In genomic region chr7:33793616-33794015, GRCh38 we compare ENCODE assay signal across 31 cellular contexts.
DNase-seq lines count a peak whose midpoint lies in the region; ATAC-seq and TF ChIP-seq lines count a peak whose summit lies in the region.
"Had no signal": no experiment of that assay in that cellular context is flagged by ENCODE, and none has a peak within 500 bp of the region (broad histone marks: within the 10 kb centered on the region; RNA-seq: fewer than 3 reads in every experiment).

No MANE protein-coding gene starts in this region.

- ATAC-seq in SK-N-SH treated with all-trans-retinoic acid at 6 μM for 48 hours (no peak; the same call in 2 of the 3 replicates), HG03439 (IDR thresholded peaks at IDR 0.05; ENCODE audit: unreplicated experiment) (no peak)
- ATAC-seq: A549; CD8-positive, alpha-beta T cell had no signal

- no peaks in the 10 kb centered on the region for H3K9me2 ChIP-seq in SK-N-SH

- peaks cover 4 to 27% of the 10 kb centered on the region in 2 experiments; a peak in 3 of 4 replicates for H3K4me1 ChIP-seq in SK-N-SH (ENCODE audit: control insufficient read depth in 1 of 2, insufficient read depth in 2 of 2, low read depth in 1 of 2, low read length in 1 of 2)
- H3K4me1 ChIP-seq: A549, BE2C, Caco-2 had no signal

- peak; percentile 46 for DNase-seq in SK-N-SH
- peak; percentile 2 for DNase-seq in islet precursor cell
- no peak for DNase-seq in activated CD4-positive, CD25-positive, alpha-beta regulatory T cell treated with anti-CD3 and anti-CD28 coated beads, Interleukin-2, amount 50 U/mL, for 72 hours
- no peak for DNase-seq in activated CD8-positive, alpha-beta memory T cell treated with anti-CD3 and anti-CD28 coated beads, Interleukin-2, amount 50 U/mL, for 48 hours
- DNase-seq: 8988T; ACHN; AML-193; BE2C; C1 segment of cervical spinal cord; Caco-2; Calu3; CD4-positive, alpha-beta memory T cell; CD4-positive, alpha-beta T cell; CD4-positive, CD25-positive, alpha-beta regulatory T cell; CD8-positive, alpha-beta memory T cell; CD8-positive, alpha-beta T cell; COR-L47; DMS 273 treated with DMSO at 0.1 percent for 48 hours; DMS153; DMS53; DMS79; DMS79 treated with DMSO at 0.1 percent for 48 hours; DND-41; EL had no signal

- no peak overlapping the region for H3K4me3 ChIP-seq in SK-N-SH (ENCODE audit: low read depth in 2 of 2, low read length in 1 of 2)
- H3K4me3 ChIP-seq: A549; BLaER1; BLaER1 treated with 17β-estradiol and CSF1 and Interleukin-3, amounts not matched to agents 10 nM and 100 nM had no signal

- TF ChIP-seq EP300 in SK-N-SH (IDR thresholded peaks at IDR 0.05; ENCODE audit: borderline replicate concordance in 1 of 2, low read depth in 1 of 2, low read length in 1 of 2) = peak in 1 of 2 experiments; percentile 86; a peak in 2 of 4 replicates

- no peak overlapping the region for H2AFZ ChIP-seq in SK-N-SH (ENCODE audit: low read depth)

- CTCF ChIA-PET in SK-N-SH (lab: Yijun Ruan, JAX) = interaction anchor here (1.8 kb wide), 1 partner anchor 15 kb away, joined by 6 read pairs; no protein-coding TSS in a partner anchor

- WGBS in SK-N-SH (ENCODE audit: low lambda C conversion rate) = 48% methylated on average over 2 of the region's 2 CpGs

- no peaks in the 10 kb centered on the region for H3K9me3 ChIP-seq in SK-N-SH
- H3K9me3 ChIP-seq: A549, BE2C, Caco-2 had no signal

- peak overlapping the region in 1 of 2 experiments; percentile 80; a peak in 1 of 4 replicates for H3K27ac ChIP-seq in SK-N-SH (ENCODE audit: low read depth in 2 of 2, low read length in 1 of 2)
- H3K27ac ChIP-seq: 22Rv1; A549; BLaER1; BLaER1 treated with 17β-estradiol and CSF1 and Interleukin-3, amounts not matched to agents 10 nM and 100 nM; C4-2B had no signal

- no peaks in the 10 kb centered on the region for H4K20me1 ChIP-seq in SK-N-SH (ENCODE audit: insufficient read depth)
- H4K20me1 ChIP-seq: BLaER1; BLaER1 treated with 17β-estradiol and CSF1 and Interleukin-3, amounts not matched to agents 10 nM and 100 nM had no signal

- H3K79me2 ChIP-seq in SK-N-SH (ENCODE audit: insufficient read depth) = no peaks in the 10 kb centered on the region

- no peaks in the 10 kb centered on the region for H3F3A ChIP-seq in SK-N-SH (replicated peaks; ENCODE audit: insufficient read depth)

- TF ChIP-seq RAD21 in SK-N-SH (IDR thresholded peaks at IDR 0.05; ENCODE audit: low read length) = peak; percentile 16; the same call in 1 of the 2 replicates

- no peak overlapping the region for H3K9ac ChIP-seq in SK-N-SH
- H3K9ac ChIP-seq: BLaER1; BLaER1 treated with 17β-estradiol and CSF1 and Interleukin-3, amounts not matched to agents 10 nM and 100 nM had no signal

- no peak for TF ChIP-seq CTCF in SK-N-SH (IDR thresholded peaks at IDR 0.05)

- no peaks in the 10 kb centered on the region for H3K36me3 ChIP-seq in SK-N-SH (replicated peaks in 1 of 2; ENCODE audit: control insufficient read depth in 1 of 2, insufficient read depth in 2 of 2, low read length in 1 of 2)
- H3K36me3 ChIP-seq: BE2C; BLaER1; BLaER1 treated with 17β-estradiol and CSF1 and Interleukin-3, amounts not matched to agents 10 nM and 100 nM had no signal

- no peaks in the 10 kb centered on the region for H3K27me3 ChIP-seq in SK-N-SH (ENCODE audit: insufficient read depth)
- H3K27me3 ChIP-seq: BE2C; BLaER1; BLaER1 treated with 17β-estradiol and CSF1 and Interleukin-3, amounts not matched to agents 10 nM and 100 nM had no signal

- POLR2A ChIA-PET in SK-N-SH (lab: Yijun Ruan, JAX) = no interaction called here

- H3K4me2 ChIP-seq in SK-N-SH = no peak overlapping the region
- H3K4me2 ChIP-seq: A549; BLaER1; BLaER1 treated with 17β-estradiol and CSF1 and Interleukin-3, amounts not matched to agents 10 nM and 100 nM had no signal

TF ChIP-seq in SK-N-SH, 30 proteins besides CTCF, POLR2A, EP300 and RAD21 (continues in another document):
- TF ChIP-seq ZBTB33 (IDR thresholded peaks at IDR 0.05; ENCODE audit: borderline replicate concordance, low read depth) (no peak), REST (IDR thresholded peaks at IDR 0.05; ENCODE audit: low read depth, low read length) (no peak), MEF2A (IDR thresholded peaks at IDR 0.05; ENCODE audit: borderline replicate concordance, low read depth) (no peak)

TF ChIP-seq in SK-N-SH treated with all-trans-retinoic acid at 6 μM for 48 hours, 23 proteins besides CTCF, POLR2A, EP300 and RAD21:
- TF ChIP-seq TSHZ2 (CRISPR knock-in tag; IDR thresholded peaks at IDR 0.05) (peak; percentile 76), ZNF70 (CRISPR knock-in tag; IDR thresholded peaks at IDR 0.05) (peak; percentile 78; the same call in 1 of the 2 replicates), ZNF565 (CRISPR knock-in tag; conservative IDR thresholded peaks at IDR 0.05; ENCODE audit: low read depth) (no peak), RARB (CRISPR knock-in tag; IDR thresholded peaks at IDR 0.05) (no peak), TCF4 (CRISPR knock-in tag; IDR thresholded peaks at IDR 0.05; ENCODE audit: borderline replicate concordance) (peak; percentile 73)
TF ChIP-seq in SK-N-SH treated with all-trans-retinoic acid at 6 μM for 48 hours: peak in this region for 3.

Comparison
In these comparisons a context has a peak if more than half of its experiments do, and no peak if none do; other contexts are left out.
1. DNase-seq: peak in SK-N-SH (single experiment) and islet precursor cell (single experiment); none in activated CD4-positive, CD25-positive, alpha-beta regulatory T cell treated with anti-CD3 and anti-CD28 coated beads, Interleukin-2, amount 50 U/mL, for 72 hours (single experiment) and activated CD8-positive, alpha-beta memory T cell treated with anti-CD3 and anti-CD28 coated beads, Interleukin-2, amount 50 U/mL, for 48 hours (single experiment).